ENCODE assay signal across 2 cellular contexts in the genomic region with DNA sequence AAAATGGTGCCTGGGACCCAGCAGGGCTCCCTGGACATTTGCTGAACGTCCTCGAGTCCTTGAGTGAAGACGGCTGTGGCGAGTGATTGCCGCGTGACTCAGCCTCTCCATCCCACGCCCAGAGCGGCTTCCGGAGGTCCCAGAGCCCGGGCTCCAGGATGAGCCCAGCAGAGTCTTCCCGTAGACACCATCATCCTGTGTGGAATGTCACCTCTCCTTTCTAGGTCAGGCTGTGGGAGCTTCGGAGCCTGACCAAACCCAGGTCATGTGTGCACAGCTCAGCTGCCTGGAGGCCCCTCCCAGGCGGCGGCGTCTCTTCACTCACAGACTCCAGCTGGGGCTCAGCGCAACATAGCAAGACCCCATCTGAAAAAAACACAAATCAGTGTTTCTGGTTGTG.
A peak's percentile ranks its signal among the peaks of the same experiment; 100 is the strongest.
TF ChIP-seq lines count a peak whose summit lies in the region.

No MANE protein-coding gene starts in this region.

TF ChIP-seq in IMR-90, 13 proteins besides CTCF, POLR2A, EP300 and RAD21:
- TF ChIP-seq SMC3 (IDR thresholded peaks at IDR 0.05; ENCODE audit: low read depth, low read length) (no peak), NFE2L2 (IDR thresholded peaks at IDR 0.05; ENCODE audit: low read depth, low read length) (no peak), BHLHE40 (IDR thresholded peaks at IDR 0.05; ENCODE audit: low read depth, low read length) (peak; percentile 50), RCOR1 (IDR thresholded peaks at IDR 0.05; ENCODE audit: insufficient replicate concordance, low read length) (peak; percentile 24), FOS (IDR thresholded peaks at IDR 0.05; ENCODE audit: low read depth, low read length) (peak; percentile 59)
- TF ChIP-seq, protein P1, sequence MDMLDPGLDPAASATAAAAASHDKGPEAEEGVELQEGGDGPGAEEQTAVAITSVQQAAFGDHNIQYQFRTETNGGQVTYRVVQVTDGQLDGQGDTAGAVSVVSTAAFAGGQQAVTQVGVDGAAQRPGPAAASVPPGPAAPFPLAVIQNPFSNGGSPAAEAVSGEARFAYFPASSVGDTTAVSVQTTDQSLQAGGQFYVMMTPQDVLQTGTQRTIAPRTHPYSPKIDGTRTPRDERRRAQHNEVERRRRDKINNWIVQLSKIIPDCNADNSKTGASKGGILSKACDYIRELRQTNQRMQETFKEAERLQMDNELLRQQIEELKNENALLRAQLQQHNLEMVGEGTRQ (IDR thresholded peaks at IDR 0.05; ENCODE audit: low read depth, low read length): peak; percentile 76

TF ChIP-seq in H1, 55 proteins besides CTCF, POLR2A, EP300 and RAD21:
- TF ChIP-seq BRCA1 (IDR thresholded peaks at IDR 0.05; ENCODE audit: low read depth, low read length) (no peak), POU5F1 (IDR thresholded peaks at IDR 0.05; ENCODE audit: low read depth, low read length) (no peak), YY1 (IDR thresholded peaks at IDR 0.05; ENCODE audit: low read depth, low read length) (no peak), TCF12 (IDR thresholded peaks at IDR 0.05; ENCODE audit: low read depth, low read length) (no peak), POLR2AphosphoS5 (IDR thresholded peaks at IDR 0.05; ENCODE audit: low read depth, low read length) (no peak)
